ENCODE assay signal across 8 cellular contexts in the genomic region with DNA sequence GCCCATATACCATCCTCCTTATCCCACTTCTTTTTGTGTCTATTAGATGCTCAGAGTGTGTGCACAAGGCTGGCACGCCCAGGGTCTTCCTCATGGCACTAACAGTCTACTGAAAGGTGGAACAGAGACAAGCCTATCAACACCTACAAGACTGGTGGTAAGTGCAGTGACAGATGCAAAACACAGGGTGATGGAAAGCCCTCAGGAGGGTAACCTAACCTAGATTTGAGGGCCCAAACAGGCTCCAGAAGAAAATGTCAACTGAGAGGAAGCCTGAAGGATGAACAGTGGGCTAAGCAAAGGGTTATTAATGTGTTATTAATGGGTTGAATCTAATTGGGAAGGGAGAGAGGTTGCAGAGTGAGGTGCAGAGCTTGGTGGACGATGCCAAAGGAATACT. TPM values are rescaled to one million over a fixed set of nuclear protein-coding genes. Genes with fewer than 3 reads are reported as not detected.
DNase-seq lines count a peak whose midpoint lies in the region; ATAC-seq and TF ChIP-seq lines count a peak whose summit lies in the region.

No MANE protein-coding gene starts in this region.

- TF ChIP-seq CTCF in AG04449 (IDR thresholded peaks at IDR 0.05; ENCODE audit: insufficient read depth, low read length, missing control alignments) (no peak), HFFc6 (IDR thresholded peaks at IDR 0.05) (no peak), chondrocyte (IDR thresholded peaks at IDR 0.05) (no peak)

- H3K4me3 ChIP-seq in AG04449 (ENCODE audit: low read depth, low read length), result peak overlapping the region; percentile 77

- POLR2A ChIA-PET in AG04449 (lab: Yijun Ruan, JAX), result interaction anchor here (2.2 kb wide), 1 partner anchor 57 kb away, joined by 8 read pairs; no protein-coding TSS in a partner anchor
- POLR2A ChIA-PET in naive thymus-derived CD8-positive, alpha-beta T cell (lab: Charles Lee), result interaction anchor here (1.0 to 1.4 kb wide), 3 partner anchors 10 to 17 kb away, joined by 3 to 4 read pairs (median 3); no protein-coding TSS in a partner anchor

- H3K36me3 Mint-ChIP-seq in HFFc6 (ENCODE audit: low read depth), result peaks cover 23% of the 10 kb centered on the region
- H3K36me3 Mint-ChIP-seq in chondrocyte (ENCODE audit: low read depth), result no peaks in the 10 kb centered on the region
- peaks cover 0 to 6% (median 3%) of the 10 kb centered on the region in 3 donors for H3K36me3 Mint-ChIP-seq in naive thymus-derived CD8-positive, alpha-beta T cell

- H3K9me3 Mint-ChIP-seq in HFFc6 (no peaks in the 10 kb centered on the region), chondrocyte (ENCODE audit: low read depth) (no peaks in the 10 kb centered on the region)
- H3K9me3 Mint-ChIP-seq in naive thymus-derived CD8-positive, alpha-beta T cell, result peaks cover 0 to 17% (median 8%) of the 10 kb centered on the region in 9 donors

- peak overlapping the region; percentile 94 for H3K27ac Mint-ChIP-seq in HFFc6
- no peak overlapping the region for H3K27ac Mint-ChIP-seq in chondrocyte (ENCODE audit: unreplicated experiment)
- H3K27ac Mint-ChIP-seq in naive thymus-derived CD8-positive, alpha-beta T cell, result peak overlapping the region in 7 of 10 donors; percentile 3 to 94 (median 55)

- no peaks in the 10 kb centered on the region; the same call in 1 of the 2 replicates for H3K27me3 Mint-ChIP-seq in HFFc6 (ENCODE audit: insufficient read depth)
- no peaks in the 10 kb centered on the region for H3K27me3 Mint-ChIP-seq in chondrocyte (ENCODE audit: low read depth)
- no peaks in the 10 kb centered on the region for H3K27me3 Mint-ChIP-seq in naive thymus-derived CD8-positive, alpha-beta T cell

- ATAC-seq in naive thymus-derived CD8-positive, alpha-beta T cell, result no peak
- ATAC-seq in GM21576 (IDR thresholded peaks at IDR 0.05; ENCODE audit: unreplicated experiment), result no peak

- CTCF ChIA-PET in AG04449 (lab: Yijun Ruan, JAX), result interaction anchor here (0.9 to 10.6 kb wide), 10 partner anchors 10 to 229 kb away, joined by 3 to 277 read pairs (median 19); no protein-coding TSS in a partner anchor

- H3K4me3 Mint-ChIP-seq in HFFc6 (peak overlapping the region; percentile 98), chondrocyte (ENCODE audit: unreplicated experiment) (peak overlapping the region; percentile 85)
- peak overlapping the region; percentile 50 to 97 (median 96) for H3K4me3 Mint-ChIP-seq in naive thymus-derived CD8-positive, alpha-beta T cell

- DNase-seq in AG04449 (ENCODE audit: low read depth, low spot score) (no peak), HFFc6 (no peak), chondrocyte (ENCODE audit: low spot score) (no peak), amniotic stem cell (lab: John Stamatoyannopoulos, UW) (no peak), T-helper 9 cell (no peak), RKO (ENCODE audit: low spot score) (no peak)
- no peak for DNase-seq in naive thymus-derived CD8-positive, alpha-beta T cell

- H3K4me1 Mint-ChIP-seq in HFFc6 (ENCODE audit: low read depth) (peaks cover 67% of the 10 kb centered on the region), chondrocyte (ENCODE audit: low read depth) (peaks cover 50% of the 10 kb centered on the region)
- peaks cover 25 to 53% (median 51%) of the 10 kb centered on the region in 4 donors for H3K4me1 Mint-ChIP-seq in naive thymus-derived CD8-positive, alpha-beta T cell

RNA-seq across cellular contexts. Expression of gene FAS, which starts 1.2 kb away (rescaled TPM):
- total RNA-seq in HFFc6 (2021; fragmentation: NEBNext Ultra II Directional; extraction: Animal tissue kit (Norgen Biotek cat#: 25700)), result 10 to 100 TPM; 52.9 to 62.9 (median 57.5) TPM
- 11.2 to 11.6 TPM (median 11.5 TPM) in 3 replicates for total RNA-seq in chondrocyte
- total RNA-seq in naive thymus-derived CD8-positive, alpha-beta T cell, result 1 to 10 TPM; 4.2 to 5.6 TPM
- polyA plus RNA-seq in naive thymus-derived CD8-positive, alpha-beta T cell, result 1 to 10 TPM; 1.2 to 9.0 (median 2.6) TPM

RNA-seq across cellular contexts. Expression of gene ACTA2, which starts 36.9 kb away (rescaled TPM):
- 100 to 1,000 TPM; 112 to 178 (median 164) TPM for total RNA-seq in HFFc6 (2021; fragmentation: NEBNext Ultra II Directional; extraction: Animal tissue kit (Norgen Biotek cat#: 25700))
- 846 to 4,145 TPM (median 3,929 TPM) in 3 replicates for total RNA-seq in chondrocyte
- 1 to 10 TPM; 1.4 to 1.8 TPM for total RNA-seq in naive thymus-derived CD8-positive, alpha-beta T cell
- polyA plus RNA-seq in naive thymus-derived CD8-positive, alpha-beta T cell, result 1 to 10 TPM in 1 of 3 donors, under 1 TPM in 1, not detected in 1; 0.34 to 9.7 TPM

Comparison
In these comparisons a context has a peak if more than half of its experiments do, and no peak if none do; other contexts are left out.
1. RNA of gene ACTA2, which starts 36.9 kb away (total RNA-seq): 846 to 4,145 TPM in chondrocyte and 112 to 178 TPM in HFFc6; 1.4 to 1.8 TPM in naive thymus-derived CD8-positive, alpha-beta T cell; every median in the first group is over 10 times any median in the second.
2. Peak in every context shown above with its lines, with median percentiles within 50 percentile points of each other: H3K4me3 Mint-ChIP-seq.